ENCODE assay signal across 9 cellular contexts in the genomic region with DNA sequence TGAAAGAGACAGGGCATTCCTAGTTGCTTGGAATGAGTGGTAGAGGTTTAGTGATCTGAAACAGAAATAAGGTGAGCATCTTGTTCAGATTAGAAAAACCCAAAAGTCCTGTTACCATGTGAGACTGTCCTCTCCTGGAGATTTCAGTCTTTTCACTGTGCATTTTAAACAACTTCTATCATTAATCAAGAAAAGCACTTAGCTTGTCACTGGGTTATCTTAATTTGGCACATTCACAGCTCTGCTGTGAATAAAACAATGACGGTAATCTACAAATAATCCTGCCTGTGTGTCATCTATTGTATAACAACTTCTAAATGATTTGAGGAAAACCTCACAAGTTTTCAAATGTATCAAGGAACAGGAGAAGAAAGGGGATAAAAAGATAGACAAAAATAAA. TPM values are rescaled to one million over a fixed set of nuclear protein-coding genes. Genes with fewer than 3 reads are reported as not detected.
"Had no signal": no experiment of that assay in that cellular context is flagged by ENCODE, and none has a peak within 500 bp of the region (broad histone marks: within the 10 kb centered on the region; RNA-seq: fewer than 3 reads in every experiment).

No MANE protein-coding gene starts in this region.

- H3K4me3 ChIP-seq: GM12878 had no signal

- ATAC-seq: GM12878 had no signal

- DNase-seq: GDM1, GF-D8 had no signal

- FAIRE-seq: G401.6, GM12878, GM12891, GM12892, GM18507, GM19239 had no signal

RNA-seq across cellular contexts. Expression of gene GJB7, which starts 16.2 kb away (rescaled TPM):
- total RNA-seq: G401, GM12878 had no signal
